1 cellular context compared by ENCODE assay signal in genomic region chr1:15899266-15899665, GRCh38.
TF ChIP-seq lines count a peak whose summit lies in the region.

No MANE protein-coding gene starts in this region.

TF ChIP-seq in H1, 55 proteins besides CTCF, POLR2A, EP300 and RAD21:
- TF ChIP-seq POU5F1 (IDR thresholded peaks at IDR 0.05; ENCODE audit: low read depth, low read length) (no peak), BACH1 (IDR thresholded peaks at IDR 0.05; ENCODE audit: low read length) (no peak)
TF ChIP-seq in H1: peak in this region for 0.
